ENCODE assay signal across 2 cellular contexts in the genomic region with DNA sequence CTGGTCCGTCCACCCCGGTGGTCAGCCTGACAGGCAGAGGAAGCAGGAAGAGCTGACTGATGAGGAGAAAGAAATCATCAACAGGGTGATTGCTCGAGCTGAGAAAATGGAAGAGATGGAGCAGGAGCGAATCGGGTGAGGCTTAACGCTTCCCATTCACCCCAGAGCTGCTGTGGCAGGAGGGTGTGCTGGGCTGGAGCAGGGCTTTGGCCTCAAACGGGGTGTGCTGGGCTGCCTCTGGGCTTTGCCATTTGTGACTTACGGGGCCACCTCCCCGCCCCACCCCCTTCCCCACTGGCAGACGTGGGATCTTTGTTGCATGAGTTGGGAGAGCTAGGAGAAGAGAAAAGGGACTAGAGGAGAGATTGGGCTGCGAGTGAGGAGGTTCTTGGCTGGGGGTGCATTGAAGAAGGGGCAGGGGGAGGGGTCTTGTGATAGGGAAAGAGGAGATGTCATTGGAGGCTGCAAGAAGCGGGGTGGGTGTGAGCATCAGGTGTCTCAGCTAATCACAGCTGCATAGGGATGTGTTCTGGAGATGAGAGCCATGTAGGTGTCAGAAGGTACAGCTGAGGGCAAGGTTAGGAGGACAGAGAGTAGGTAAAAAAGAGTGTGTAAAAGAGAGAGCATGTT.
A peak's percentile ranks its signal among the peaks of the same experiment; 100 is the strongest.
TF ChIP-seq lines count a peak whose summit lies in the region.

No MANE protein-coding gene starts in this region.

TF ChIP-seq in H1, 55 proteins besides CTCF, POLR2A, EP300 and RAD21:
- no peak for TF ChIP-seq RXRA (IDR thresholded peaks at IDR 0.05; ENCODE audit: insufficient read depth, low read depth, low read length)
- TF ChIP-seq PHF8 (conservative IDR thresholded peaks at IDR 0.05; ENCODE audit: low read depth, low read length), result no peak
- TF ChIP-seq ASH2L (IDR thresholded peaks at IDR 0.05; ENCODE audit: low read length), result peak; percentile 51
- no peak for TF ChIP-seq KDM4A (IDR thresholded peaks at IDR 0.05; ENCODE audit: low read depth, low read length, severe bottlenecking)
- TF ChIP-seq SRF (IDR thresholded peaks at IDR 0.05; ENCODE audit: low read depth, low read length), result no peak
- no peak for TF ChIP-seq NRF1 (IDR thresholded peaks at IDR 0.05; ENCODE audit: low read depth, low read length)

TF ChIP-seq in SK-N-SH treated with all-trans-retinoic acid at 6 μM for 48 hours, 23 proteins besides CTCF, POLR2A, EP300 and RAD21:
- TF ChIP-seq ARNTL (CRISPR knock-in tag; IDR thresholded peaks at IDR 0.05; ENCODE audit: borderline replicate concordance, low read depth) (no peak), ISL1 (CRISPR knock-in tag; IDR thresholded peaks at IDR 0.05) (no peak), ZC3H10 (CRISPR knock-in tag; IDR thresholded peaks at IDR 0.05) (no peak), ZFP3 (CRISPR knock-in tag; IDR thresholded peaks at IDR 0.05) (no peak), CSRNP3 (CRISPR knock-in tag; IDR thresholded peaks at IDR 0.05) (no peak), RARB (CRISPR knock-in tag; IDR thresholded peaks at IDR 0.05) (no peak), TCF4 (CRISPR knock-in tag; IDR thresholded peaks at IDR 0.05; ENCODE audit: borderline replicate concordance) (no peak), SNAI2 (CRISPR knock-in tag; IDR thresholded peaks at IDR 0.05) (no peak)
- TF ChIP-seq, protein P1, sequence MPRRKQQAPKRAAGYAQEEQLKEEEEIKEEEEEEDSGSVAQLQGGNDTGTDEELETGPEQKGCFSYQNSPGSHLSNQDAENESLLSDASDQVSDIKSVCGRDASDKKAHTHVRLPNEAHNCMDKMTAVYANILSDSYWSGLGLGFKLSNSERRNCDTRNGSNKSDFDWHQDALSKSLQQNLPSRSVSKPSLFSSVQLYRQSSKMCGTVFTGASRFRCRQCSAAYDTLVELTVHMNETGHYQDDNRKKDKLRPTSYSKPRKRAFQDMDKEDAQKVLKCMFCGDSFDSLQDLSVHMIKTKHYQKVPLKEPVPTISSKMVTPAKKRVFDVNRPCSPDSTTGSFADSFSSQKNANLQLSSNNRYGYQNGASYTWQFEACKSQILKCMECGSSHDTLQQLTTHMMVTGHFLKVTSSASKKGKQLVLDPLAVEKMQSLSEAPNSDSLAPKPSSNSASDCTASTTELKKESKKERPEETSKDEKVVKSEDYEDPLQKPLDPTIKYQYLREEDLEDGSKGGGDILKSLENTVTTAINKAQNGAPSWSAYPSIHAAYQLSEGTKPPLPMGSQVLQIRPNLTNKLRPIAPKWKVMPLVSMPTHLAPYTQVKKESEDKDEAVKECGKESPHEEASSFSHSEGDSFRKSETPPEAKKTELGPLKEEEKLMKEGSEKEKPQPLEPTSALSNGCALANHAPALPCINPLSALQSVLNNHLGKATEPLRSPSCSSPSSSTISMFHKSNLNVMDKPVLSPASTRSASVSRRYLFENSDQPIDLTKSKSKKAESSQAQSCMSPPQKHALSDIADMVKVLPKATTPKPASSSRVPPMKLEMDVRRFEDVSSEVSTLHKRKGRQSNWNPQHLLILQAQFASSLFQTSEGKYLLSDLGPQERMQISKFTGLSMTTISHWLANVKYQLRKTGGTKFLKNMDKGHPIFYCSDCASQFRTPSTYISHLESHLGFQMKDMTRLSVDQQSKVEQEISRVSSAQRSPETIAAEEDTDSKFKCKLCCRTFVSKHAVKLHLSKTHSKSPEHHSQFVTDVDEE (CRISPR knock-in tag; IDR thresholded peaks at IDR 0.05), result no peak
